In genomic region chr19:55370305-55370988, GRCh38 we compare ENCODE assay signal across 9 cellular contexts. TPM values are rescaled to one million over a fixed set of nuclear protein-coding genes. Genes with fewer than 3 reads are reported as not detected.
DNase-seq lines count a peak whose midpoint lies in the region; ATAC-seq and TF ChIP-seq lines count a peak whose summit lies in the region.
"Had no signal": no experiment of that assay in that cellular context is flagged by ENCODE, and none has a peak within 500 bp of the region (broad histone marks: within the 10 kb centered on the region; RNA-seq: fewer than 3 reads in every experiment).

TSS of gene IL11 (minus strand) at chr19:55370463. CDS start at chr19:55370310, 153 bp downstream.

- H3K27me3 Mint-ChIP-seq in natural killer cell treated with Interleukin-12 subunit alpha and Interleukin-12 subunit beta and Interleukin-15 and Interleukin-18, amount 100 ng/mL, for 72 hours, result peaks cover 25 to 35% of the 10 kb centered on the region in 2 donors

- peaks cover 12 to 22% (median 19%) of the 10 kb centered on the region in 10 experiments; a peak in 18 of 20 replicates for H3K4me1 ChIP-seq in BLaER1 treated with 17β-estradiol and CSF1 and Interleukin-3, amounts not matched to agents 10 nM and 100 nM
- H3K4me1 ChIP-seq in colonic mucosa, result peaks cover 4% of the 10 kb centered on the region

- H3K27ac Mint-ChIP-seq in natural killer cell treated with Interleukin-12 subunit alpha and Interleukin-12 subunit beta and Interleukin-15 and Interleukin-18, amount 100 ng/mL, for 72 hours, result no peak within 1 kb of the TSS

- H3K9ac ChIP-seq in BLaER1 treated with 17β-estradiol and CSF1 and Interleukin-3, amounts not matched to agents 10 nM and 100 nM, result peak within 1 kb of the TSS in 9 of 11 experiments; percentile 38 to 67 (median 51); a peak in 12 of 22 replicates
- H3K9ac ChIP-seq in colonic mucosa (ENCODE audit: low read depth in 2 of 2, low read length in 2 of 2), result no peak within 1 kb of the TSS

- no peaks in the 10 kb centered on the region for H3K9me3 Mint-ChIP-seq in natural killer cell treated with Interleukin-12 subunit alpha and Interleukin-12 subunit beta and Interleukin-15 and Interleukin-18, amount 100 ng/mL, for 72 hours

- H3K27ac ChIP-seq in BLaER1 treated with 17β-estradiol and CSF1 and Interleukin-3, amounts not matched to agents 10 nM and 100 nM, result no peak within 1 kb of the TSS
- no peak within 1 kb of the TSS for H3K27ac ChIP-seq in colonic mucosa

- H3K36me3 ChIP-seq in BLaER1 treated with 17β-estradiol and CSF1 and Interleukin-3, amounts not matched to agents 10 nM and 100 nM, result no peaks in the 10 kb centered on the region
- H3K36me3 ChIP-seq in colonic mucosa, result no peaks in the 10 kb centered on the region
- H3K36me3 ChIP-seq: sigmoid colon had no signal

- peak within 1 kb of the TSS; percentile 37 to 67 (median 51); a peak in 19 of 20 replicates for H3K4me3 ChIP-seq in BLaER1 treated with 17β-estradiol and CSF1 and Interleukin-3, amounts not matched to agents 10 nM and 100 nM
- H3K4me3 ChIP-seq in colonic mucosa, result peak within 1 kb of the TSS; percentile 17

- H3K4me1 Mint-ChIP-seq in natural killer cell treated with Interleukin-12 subunit alpha and Interleukin-12 subunit beta and Interleukin-15 and Interleukin-18, amount 100 ng/mL, for 72 hours (ENCODE audit: low read depth in 2 of 2), result peaks cover 0 to 8% of the 10 kb centered on the region in 2 donors

- peaks cover 59 to 85% (median 79%) of the 10 kb centered on the region in 11 experiments for H3K27me3 ChIP-seq in BLaER1 treated with 17β-estradiol and CSF1 and Interleukin-3, amounts not matched to agents 10 nM and 100 nM
- peaks cover 53% of the 10 kb centered on the region for H3K27me3 ChIP-seq in colonic mucosa

- no peak for TF ChIP-seq CTCF in colonic mucosa (IDR thresholded peaks at IDR 0.05)

- H3K4me2 ChIP-seq in BLaER1 treated with 17β-estradiol and CSF1 and Interleukin-3, amounts not matched to agents 10 nM and 100 nM, result peak within 1 kb of the TSS; percentile 78 to 89 (median 83)

- H3K9me3 ChIP-seq in BLaER1 treated with 17β-estradiol and CSF1 and Interleukin-3, amounts not matched to agents 10 nM and 100 nM (replicated peaks in 1 of 11), result no peaks in the 10 kb centered on the region
- no peaks in the 10 kb centered on the region for H3K9me3 ChIP-seq in colonic mucosa
- H3K9me3 ChIP-seq: sigmoid colon had no signal

- H4K20me1 ChIP-seq in BLaER1 treated with 17β-estradiol and CSF1 and Interleukin-3, amounts not matched to agents 10 nM and 100 nM, result peaks cover 0 to 26% (median 7%) of the 10 kb centered on the region in 11 experiments; a peak in 9 of 22 replicates

- no peak for ATAC-seq in natural killer cell treated with Interleukin-12 subunit alpha and Interleukin-12 subunit beta and Interleukin-15 and Interleukin-18, amount 100 ng/mL, for 72 hours
- ATAC-seq in GM21717 (IDR thresholded peaks at IDR 0.05; ENCODE audit: unreplicated experiment), result no peak

- intact Hi-C loops in colonic mucosa (cut with DNase I), result no loop called here

- DNase-seq in NCI-H226 (peak; percentile 77), colonic mucosa (no peak), SW 1271 (lab: John Stamatoyannopoulos, UW) (no peak), NCI-H1417 treated with DMSO at 0.1 percent for 48 hours (lab: John Stamatoyannopoulos, UW) (no peak), AML-193 (lab: John Stamatoyannopoulos, UW) (no peak)
- DNase-seq in natural killer cell treated with Interleukin-12 subunit alpha and Interleukin-12 subunit beta and Interleukin-15 and Interleukin-18, amount 100 ng/mL, for 72 hours (ENCODE audit: low spot score), result no peak
- DNase-seq: sigmoid colon had no signal

- H3K4me3 Mint-ChIP-seq in natural killer cell treated with Interleukin-12 subunit alpha and Interleukin-12 subunit beta and Interleukin-15 and Interleukin-18, amount 100 ng/mL, for 72 hours, result peak within 1 kb of the TSS; percentile 83

- H3K36me3 Mint-ChIP-seq in natural killer cell treated with Interleukin-12 subunit alpha and Interleukin-12 subunit beta and Interleukin-15 and Interleukin-18, amount 100 ng/mL, for 72 hours, result no peaks in the 10 kb centered on the region

RNA-seq across cellular contexts. Expression of gene IL11, which starts in this region (rescaled TPM):
- under 1 TPM in 1 of 2 donors, not detected in 1; 0.64 TPM for total RNA-seq in colonic mucosa
- total RNA-seq in natural killer cell treated with Interleukin-12 subunit alpha and Interleukin-12 subunit beta and Interleukin-15 and Interleukin-18, amount 100 ng/mL, for 72 hours, result under 1 TPM in 1 of 2 donors, not detected in 1; 0.78 TPM

Comparison
In these comparisons a context has a peak if more than half of its experiments do, and no peak if none do; other contexts are left out.
1. H3K9ac ChIP-seq: peak in BLaER1 treated with 17β-estradiol and CSF1 and Interleukin-3, amounts not matched to agents 10 nM and 100 nM (9 of 11); none in colonic mucosa (0 of 2).